Comparison of ENCODE assay signal across 8 cellular contexts in genomic region chr2:172253190-172254052, GRCh38.
DNase-seq lines count a peak whose midpoint lies in the region; ATAC-seq and TF ChIP-seq lines count a peak whose summit lies in the region.

No MANE protein-coding gene starts in this region.

- H3K4me1 ChIP-seq in HUES6 (ENCODE audit: control insufficient read depth, insufficient read depth, low read length) (peaks cover 41% of the 10 kb centered on the region), trophoblast cell (ENCODE audit: control insufficient read depth in 1 of 2, insufficient read depth in 2 of 2, low read length in 2 of 2) (peaks cover 26 to 31% of the 10 kb centered on the region in 2 experiments)

- H3K27me3 ChIP-seq in HUES6 (ENCODE audit: control insufficient read depth, insufficient read depth, low read length): no peaks in the 10 kb centered on the region
- no peaks in the 10 kb centered on the region for H3K27me3 ChIP-seq in trophoblast cell (ENCODE audit: insufficient read depth, low read length)

- TF ChIP-seq CTCF in AG09319 (IDR thresholded peaks at IDR 0.05; ENCODE audit: low read depth, low read length) (no peak), epithelial cell of proximal tubule (conservative IDR thresholded peaks at IDR 0.05; ENCODE audit: low read depth, low read length) (no peak)

- H3K4me1 Mint-ChIP-seq in activated CD4-positive, alpha-beta memory T cell treated with anti-CD3 and anti-CD28 coated beads, Interleukin-2, amount 10 ng/mL, durations not matched to agents 7 days and 5 days: peaks cover 40% of the 10 kb centered on the region

- H3K27ac ChIP-seq in HUES6 (ENCODE audit: low read depth, low read length): peak overlapping the region; percentile 63; the same call in 1 of the 2 replicates
- peak overlapping the region; percentile 92 for H3K27ac ChIP-seq in trophoblast cell (ENCODE audit: low read depth, low read length)

- H4K8ac ChIP-seq in trophoblast cell (ENCODE audit: low read depth, low read length): peak overlapping the region; percentile 61

- no peak overlapping the region for H3K23ac ChIP-seq in trophoblast cell (ENCODE audit: low read length)

- H2BK12ac ChIP-seq in trophoblast cell (ENCODE audit: low read length): peak overlapping the region; percentile 92

- no peak overlapping the region for H4K12ac ChIP-seq in trophoblast cell (ENCODE audit: low read depth, low read length)

- H2BK120ac ChIP-seq in trophoblast cell (ENCODE audit: insufficient read depth, low read length, poor library complexity): peak overlapping the region; percentile 92

- H4K91ac ChIP-seq in trophoblast cell (ENCODE audit: low read depth, low read length): peak overlapping the region; percentile 96

- no peak overlapping the region for H3K4me2 ChIP-seq in trophoblast cell (ENCODE audit: low read length)

- in situ Hi-C loops in G401 (cut with HindIII; ENCODE audit: low sequenced_read_pairs): no loop called here

- H3K4ac ChIP-seq in trophoblast cell (ENCODE audit: low read depth, low read length): peak overlapping the region; percentile 89

- POLR2A ChIA-PET in activated CD4-positive, alpha-beta memory T cell treated with anti-CD3 and anti-CD28 coated beads, Interleukin-2, amount 10 ng/mL, durations not matched to agents 7 days and 5 days (lab: Charles Lee): interaction anchor here (1.1 kb wide), 1 partner anchor 210 kb away, joined by 3 read pairs; no protein-coding TSS in a partner anchor

- CTCF ChIA-PET in activated CD4-positive, alpha-beta memory T cell treated with anti-CD3 and anti-CD28 coated beads, Interleukin-2, amount 10 ng/mL, durations not matched to agents 7 days and 5 days (lab: Charles Lee): interaction anchor here (0.6 to 1.5 kb wide), 3 partner anchors 10 to 665 kb away, joined by 3 to 4 read pairs (median 3); no protein-coding TSS in a partner anchor

- H2AK5ac ChIP-seq in trophoblast cell (ENCODE audit: low read length): peak overlapping the region; percentile 95

- H3K36me3 Mint-ChIP-seq in activated CD4-positive, alpha-beta memory T cell treated with anti-CD3 and anti-CD28 coated beads, Interleukin-2, amount 10 ng/mL, durations not matched to agents 7 days and 5 days (ENCODE audit: low read depth): no peaks in the 10 kb centered on the region

- WGBS in trophoblast cell (ENCODE audit: extremely low coverage, insufficient coverage, insufficient read length): no CpG with 5 or more reads among the region's 16 CpGs

- H3K18ac ChIP-seq in trophoblast cell (ENCODE audit: low read length): peak overlapping the region; percentile 84

- no peaks in the 10 kb centered on the region for H3K36me3 ChIP-seq in HUES6 (ENCODE audit: control insufficient read depth, insufficient read depth, low read length)
- no peaks in the 10 kb centered on the region for H3K36me3 ChIP-seq in trophoblast cell (ENCODE audit: control insufficient read depth in 1 of 2, insufficient read depth in 2 of 2, low read length in 2 of 2)

- no peak overlapping the region for H3K4me3 Mint-ChIP-seq in activated CD4-positive, alpha-beta memory T cell treated with anti-CD3 and anti-CD28 coated beads, Interleukin-2, amount 10 ng/mL, durations not matched to agents 7 days and 5 days

- H2AFZ ChIP-seq in trophoblast cell (ENCODE audit: insufficient read depth, low read length, poor library complexity): no peak overlapping the region

- H3K27me3 Mint-ChIP-seq in activated CD4-positive, alpha-beta memory T cell treated with anti-CD3 and anti-CD28 coated beads, Interleukin-2, amount 10 ng/mL, durations not matched to agents 7 days and 5 days: peaks cover 12% of the 10 kb centered on the region

- peaks cover 5% of the 10 kb centered on the region for H3K79me2 ChIP-seq in trophoblast cell (ENCODE audit: control insufficient read depth, insufficient read depth, low read length, poor library complexity)

- no peaks in the 10 kb centered on the region for H3K9me3 Mint-ChIP-seq in activated CD4-positive, alpha-beta memory T cell treated with anti-CD3 and anti-CD28 coated beads, Interleukin-2, amount 10 ng/mL, durations not matched to agents 7 days and 5 days

- no peak overlapping the region for H3K4me3 ChIP-seq in HUES6 (ENCODE audit: low read depth, low read length)
- H3K4me3 ChIP-seq in epithelial cell of proximal tubule (ENCODE audit: low read depth, low read length): no peak overlapping the region
- H3K4me3 ChIP-seq in trophoblast cell (ENCODE audit: low read depth, low read length): no peak overlapping the region

- H3K9me3 ChIP-seq in HUES6 (ENCODE audit: control insufficient read depth, insufficient read depth, low read depth, low read length): no peaks in the 10 kb centered on the region
- H3K9me3 ChIP-seq in trophoblast cell (ENCODE audit: insufficient read depth, low read depth, low read length): no peaks in the 10 kb centered on the region

- ATAC-seq in GM18498 (IDR thresholded peaks at IDR 0.05; ENCODE audit: unreplicated experiment) (no peak), HG02798 (IDR thresholded peaks at IDR 0.05; ENCODE audit: poor library complexity, unreplicated experiment) (no peak)

- peak overlapping the region; percentile 17 for H3K27ac Mint-ChIP-seq in activated CD4-positive, alpha-beta memory T cell treated with anti-CD3 and anti-CD28 coated beads, Interleukin-2, amount 10 ng/mL, durations not matched to agents 7 days and 5 days

- peaks cover 38% of the 10 kb centered on the region for H3K79me1 ChIP-seq in trophoblast cell (ENCODE audit: low read length)

- H3K14ac ChIP-seq in trophoblast cell (ENCODE audit: low read length): peak overlapping the region; percentile 74

- DNase-seq in AG09319 (ENCODE audit: extremely low read depth, low read depth) (peak; percentile 95), epithelial cell of proximal tubule (ENCODE audit: low read depth) (peak; percentile 97), trophoblast cell (peak; percentile 100), G401 (ENCODE audit: low spot score) (no peak)
- peak; percentile 55 for DNase-seq in activated CD4-positive, alpha-beta memory T cell treated with anti-CD3 and anti-CD28 coated beads, Interleukin-2, amount 10 ng/mL, durations not matched to agents 7 days and 5 days

- H2BK5ac ChIP-seq in trophoblast cell (ENCODE audit: low read depth, low read length, poor library complexity): peak overlapping the region; percentile 95

- no peak overlapping the region for H3K9ac ChIP-seq in HUES6 (ENCODE audit: low read length)
- no peak overlapping the region for H3K9ac ChIP-seq in trophoblast cell (ENCODE audit: low read length)
